3 cellular contexts compared by ENCODE assay signal in genomic region chr14:33457021-33457420, GRCh38.
TF ChIP-seq lines count a peak whose summit lies in the region.

No MANE protein-coding gene starts in this region.

TF ChIP-seq in GM23338, 12 proteins besides CTCF, POLR2A, EP300 and RAD21 (continues in another document):
- TF ChIP-seq ZNF114 (CRISPR knock-in tag; IDR thresholded peaks at IDR 0.05) (no peak), ZNF331 (CRISPR knock-in tag; IDR thresholded peaks at IDR 0.05; ENCODE audit: low read depth) (no peak), POLR2AphosphoS5 (IDR thresholded peaks at IDR 0.05; ENCODE audit: low read depth) (no peak), JUNB (IDR thresholded peaks at IDR 0.05; ENCODE audit: unreplicated experiment) (no peak), ZNF462 (CRISPR knock-in tag; IDR thresholded peaks at IDR 0.05) (no peak), CREB1 (CRISPR knock-in tag; IDR thresholded peaks at IDR 0.05; ENCODE audit: low read depth) (no peak), EZH2 (IDR thresholded peaks at IDR 0.05; ENCODE audit: low read depth, unreplicated experiment) (no peak)

TF ChIP-seq in SK-N-SH, 30 proteins besides CTCF, POLR2A, EP300 and RAD21:
- TF ChIP-seq TCF12 (IDR thresholded peaks at IDR 0.05) = peak; percentile 52; the same call in 1 of the 2 replicates
- no peak for TF ChIP-seq EZH2phosphoT487 (IDR thresholded peaks at IDR 0.05; ENCODE audit: borderline replicate concordance, low read depth)

TF ChIP-seq in H1, 55 proteins besides CTCF, POLR2A, EP300 and RAD21:
- TF ChIP-seq PHF8 (conservative IDR thresholded peaks at IDR 0.05; ENCODE audit: low read depth, low read length) = no peak
- TF ChIP-seq HDAC6 (IDR thresholded peaks at IDR 0.05; ENCODE audit: low read depth, low read length) = no peak
- TF ChIP-seq TBP (IDR thresholded peaks at IDR 0.05; ENCODE audit: low read depth, low read length) = no peak
- no peak for TF ChIP-seq JUN (IDR thresholded peaks at IDR 0.05; ENCODE audit: low read depth, low read length)
- no peak for TF ChIP-seq SP4 (IDR thresholded peaks at IDR 0.05; ENCODE audit: low read length)
- no peak for TF ChIP-seq KDM4A (IDR thresholded peaks at IDR 0.05; ENCODE audit: low read depth, low read length, severe bottlenecking)
- no peak for TF ChIP-seq POU5F1 (IDR thresholded peaks at IDR 0.05; ENCODE audit: low read depth, low read length)
- TF ChIP-seq CBX8 (IDR thresholded peaks at IDR 0.05; ENCODE audit: borderline replicate concordance, low read depth, low read length) = no peak
- TF ChIP-seq GABPA (IDR thresholded peaks at IDR 0.05; ENCODE audit: borderline replicate concordance, insufficient read depth, low read length) = no peak
